ENCODE assay signal across 10 cellular contexts in the genomic region with DNA sequence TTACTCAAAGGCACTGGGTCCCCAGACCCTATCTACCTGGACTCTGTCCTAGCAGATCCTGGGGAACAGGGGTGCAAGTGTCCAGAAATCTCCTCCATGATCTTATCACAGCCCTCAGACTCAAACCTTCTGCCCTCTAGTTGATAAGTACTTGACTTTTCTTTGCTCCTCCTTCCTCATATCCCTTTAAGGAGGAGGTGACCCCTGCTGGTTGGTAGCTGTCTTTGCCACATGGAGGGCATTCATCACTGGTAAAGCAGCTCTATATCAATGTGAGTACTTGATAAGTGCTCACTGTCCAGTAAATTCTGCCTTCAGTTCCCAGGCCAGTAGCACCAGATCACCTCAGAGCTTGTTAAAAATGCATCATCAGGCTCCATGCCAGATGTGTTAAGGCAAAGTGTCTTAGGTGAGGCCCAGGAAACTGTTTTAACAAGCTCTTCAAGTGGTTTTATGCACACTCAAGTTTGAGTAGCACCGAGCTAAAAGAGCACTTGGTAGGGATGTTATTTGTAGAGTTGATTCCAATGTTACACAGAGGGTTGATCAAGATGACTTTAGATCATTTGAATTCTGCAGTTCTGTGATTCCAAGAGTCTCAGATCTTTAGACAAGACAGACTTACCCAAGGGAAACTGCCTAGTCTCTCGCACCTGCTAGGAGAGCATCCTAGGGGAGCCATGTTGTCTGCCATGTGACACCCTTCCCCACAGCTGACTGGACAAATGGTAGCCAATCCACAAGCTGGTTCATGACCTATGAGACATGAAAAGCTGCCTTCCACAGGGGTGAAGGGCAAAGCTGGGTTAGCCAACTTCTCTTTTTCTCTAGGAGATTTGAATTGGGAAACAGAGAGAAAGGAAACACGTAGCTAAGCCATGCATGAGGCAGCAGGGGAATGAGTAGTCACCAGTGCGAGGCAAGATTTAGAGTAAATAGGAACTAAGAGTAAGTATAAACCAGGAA. TPM values are rescaled to one million over a fixed set of nuclear protein-coding genes. Genes with fewer than 3 reads are reported as not detected.
DNase-seq lines count a peak whose midpoint lies in the region; ATAC-seq and TF ChIP-seq lines count a peak whose summit lies in the region.
"Had no signal": no experiment of that assay in that cellular context is flagged by ENCODE, and none has a peak within 500 bp of the region (broad histone marks: within the 10 kb centered on the region; RNA-seq: fewer than 3 reads in every experiment).

No MANE protein-coding gene starts in this region.

- H3K36me3 ChIP-seq in naive thymus-derived CD4-positive, alpha-beta T cell (ENCODE audit: control insufficient read depth in 2 of 3, insufficient read depth in 3 of 3, low read length in 3 of 3) = no peaks in the 10 kb centered on the region
- H3K36me3 ChIP-seq in ovary = no peaks in the 10 kb centered on the region

- no peaks in the 10 kb centered on the region for H3K9me3 ChIP-seq in naive thymus-derived CD4-positive, alpha-beta T cell (ENCODE audit: control insufficient read depth in 2 of 3, low read length in 3 of 3)
- H3K9me3 ChIP-seq in ovary = no peaks in the 10 kb centered on the region

- no peaks in the 10 kb centered on the region for H3K36me3 Mint-ChIP-seq in WTC11
- peaks cover 0 to 6% (median 0%) of the 10 kb centered on the region in 5 donors for H3K36me3 Mint-ChIP-seq in naive thymus-derived CD4-positive, alpha-beta T cell

- no peak overlapping the region for H3K4me3 Mint-ChIP-seq in WTC11
- H3K4me3 Mint-ChIP-seq in naive thymus-derived CD4-positive, alpha-beta T cell = no peak overlapping the region
- H3K4me3 Mint-ChIP-seq: activated naive CD8-positive, alpha-beta T cell had no signal

- no peak for TF ChIP-seq EP300 in ovary (IDR thresholded peaks at IDR 0.05)

- CTCF ChIA-PET in HEK293T (lab: Yijun Ruan, JAX) = interaction anchor here (0.6 to 1.8 kb wide), 9 partner anchors 10 to 165 kb away, joined by 3 to 11 read pairs (median 4); a partner anchor contains a TSS
- CTCF ChIA-PET in WTC11 (lab: Charles Lee) = interaction anchor here (0.7 to 3.5 kb wide), 37 partner anchors 8 to 604 kb away, joined by 3 to 115 read pairs (median 5); a partner anchor contains a TSS
- CTCF ChIA-PET in naive thymus-derived CD4-positive, alpha-beta T cell (lab: Charles Lee) = interaction anchor here (0.7 to 2.2 kb wide), 17 partner anchors 9 to 143 kb away, joined by 3 to 9 read pairs (median 3); a partner anchor contains a TSS

- no peaks in the 10 kb centered on the region for H3K27me3 Mint-ChIP-seq in WTC11 (ENCODE audit: low read depth)
- H3K27me3 Mint-ChIP-seq in naive thymus-derived CD4-positive, alpha-beta T cell = peaks cover 0 to 10% (median 3%) of the 10 kb centered on the region in 5 donors
- H3K27me3 Mint-ChIP-seq: activated naive CD8-positive, alpha-beta T cell had no signal

- 85 to 92% (median 87%) methylated on average over 4 of the region's 4 CpGs for WGBS in ovary, 3 donors

- POLR2A ChIA-PET in HEK293T (lab: Yijun Ruan, JAX) = interaction anchor here (1.3 kb wide), 1 partner anchor 110 kb away, joined by 4 read pairs; a partner anchor contains a TSS
- POLR2A ChIA-PET in WTC11 (lab: Charles Lee) = interaction anchor here (1.0 kb wide), 1 partner anchor 79 kb away, joined by 3 read pairs; no protein-coding TSS in a partner anchor
- POLR2A ChIA-PET in naive thymus-derived CD4-positive, alpha-beta T cell (lab: Charles Lee) = interaction anchor here (1.0 to 1.5 kb wide), 3 partner anchors 7 to 110 kb away, joined by 3 to 5 read pairs (median 3); a partner anchor contains a TSS

- no peak overlapping the region for H3K27ac ChIP-seq in epithelial cell of prostate
- H3K27ac ChIP-seq in naive thymus-derived CD4-positive, alpha-beta T cell (ENCODE audit: low read depth, low read length) = no peak overlapping the region
- no peak overlapping the region for H3K27ac ChIP-seq in ovary

- peaks cover 9% of the 10 kb centered on the region; the same call in 1 of the 2 replicates for H3K4me1 Mint-ChIP-seq in WTC11
- peaks cover 20 to 43% (median 34%) of the 10 kb centered on the region in 7 donors for H3K4me1 Mint-ChIP-seq in naive thymus-derived CD4-positive, alpha-beta T cell

- TF ChIP-seq CTCF in WTC11 (IDR thresholded peaks at IDR 0.05) (no peak; the same call in none of the 2 replicates), ovary (IDR thresholded peaks at IDR 0.05) (no peak)

- ATAC-seq in WTC11 (peak; percentile 93), GM19467 (IDR thresholded peaks at IDR 0.05; ENCODE audit: unreplicated experiment) (no peak)
- ATAC-seq in naive thymus-derived CD4-positive, alpha-beta T cell = peak; percentile 85

- H3K27me3 ChIP-seq in naive thymus-derived CD4-positive, alpha-beta T cell (ENCODE audit: control insufficient read depth in 2 of 2, insufficient read depth in 2 of 2, low read length in 2 of 2) = no peaks in the 10 kb centered on the region
- H3K27me3 ChIP-seq in ovary = no peaks in the 10 kb centered on the region

- H3K4me1 ChIP-seq in naive thymus-derived CD4-positive, alpha-beta T cell (ENCODE audit: control insufficient read depth in 2 of 2, insufficient read depth in 2 of 2, low read length in 2 of 2) = peaks cover 0 to 17% of the 10 kb centered on the region in 2 donors
- H3K4me1 ChIP-seq in ovary (ENCODE audit: insufficient read depth) = no peaks in the 10 kb centered on the region

- TF ChIP-seq POLR2A in ovary (IDR thresholded peaks at IDR 0.05) = no peak

- no peak overlapping the region for H3K27ac Mint-ChIP-seq in WTC11
- peak overlapping the region in 5 of 9 donors; percentile 0 to 68 (median 5) for H3K27ac Mint-ChIP-seq in naive thymus-derived CD4-positive, alpha-beta T cell
- H3K27ac Mint-ChIP-seq: activated naive CD8-positive, alpha-beta T cell had no signal

- no peak overlapping the region for H3K4me3 ChIP-seq in naive thymus-derived CD4-positive, alpha-beta T cell (ENCODE audit: low read length)
- no peak overlapping the region for H3K4me3 ChIP-seq in ovary

- DNase-seq in DMS79 treated with DMSO at 0.1 percent for 48 hours (lab: John Stamatoyannopoulos, UW) (peak; percentile 98), HEK293T (ENCODE audit: extremely low spot score) (peak; percentile 51), NCI-H345 treated with DMSO at 0.1 percent for 48 hours (lab: John Stamatoyannopoulos, UW; ENCODE audit: unreplicated experiment) (peak; percentile 11), WTC11 (ENCODE audit: low spot score) (peak; percentile 47), epithelial cell of prostate (ENCODE audit: low read depth, low spot score) (peak; percentile 12), ovary (no peak)
- peak in 8 of 9 donors; percentile 34 to 68 (median 60) for DNase-seq in naive thymus-derived CD4-positive, alpha-beta T cell

- intact Hi-C loops in naive thymus-derived CD4-positive, alpha-beta T cell (cut with micrococcal nuclease) = loop anchor here (1.0 to 5.0 kb wide), 7 partner anchors 18 to 1835 kb away; a partner anchor contains a TSS
- intact Hi-C loops in ovary (cut with DNase I) = no loop called here

- no peaks in the 10 kb centered on the region for H3K9me3 Mint-ChIP-seq in WTC11
- peaks cover 0 to under 1% (median 0%) of the 10 kb centered on the region in 11 donors for H3K9me3 Mint-ChIP-seq in naive thymus-derived CD4-positive, alpha-beta T cell

TF ChIP-seq in HEK293T, 16 proteins besides CTCF, POLR2A, EP300 and RAD21 (continues in another document):
- TF ChIP-seq CTBP1 (IDR thresholded peaks at IDR 0.05; ENCODE audit: borderline replicate concordance) = no peak
- no peak for TF ChIP-seq FOXM1 (IDR thresholded peaks at IDR 0.05; ENCODE audit: borderline replicate concordance)
- no peak for TF ChIP-seq HDGF (IDR thresholded peaks at IDR 0.05; ENCODE audit: borderline replicate concordance)
- TF ChIP-seq SP1 (IDR thresholded peaks at IDR 0.05) = no peak
- TF ChIP-seq ARNT (IDR thresholded peaks at IDR 0.05) = no peak
- no peak for TF ChIP-seq FOXA1 (IDR thresholded peaks at IDR 0.05)

TF ChIP-seq in WTC11, 78 proteins besides CTCF, POLR2A, EP300 and RAD21 (continues in another document):
- TF ChIP-seq, protein P1, sequence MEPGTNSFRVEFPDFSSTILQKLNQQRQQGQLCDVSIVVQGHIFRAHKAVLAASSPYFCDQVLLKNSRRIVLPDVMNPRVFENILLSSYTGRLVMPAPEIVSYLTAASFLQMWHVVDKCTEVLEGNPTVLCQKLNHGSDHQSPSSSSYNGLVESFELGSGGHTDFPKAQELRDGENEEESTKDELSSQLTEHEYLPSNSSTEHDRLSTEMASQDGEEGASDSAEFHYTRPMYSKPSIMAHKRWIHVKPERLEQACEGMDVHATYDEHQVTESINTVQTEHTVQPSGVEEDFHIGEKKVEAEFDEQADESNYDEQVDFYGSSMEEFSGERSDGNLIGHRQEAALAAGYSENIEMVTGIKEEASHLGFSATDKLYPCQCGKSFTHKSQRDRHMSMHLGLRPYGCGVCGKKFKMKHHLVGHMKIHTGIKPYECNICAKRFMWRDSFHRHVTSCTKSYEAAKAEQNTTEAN (CRISPR knock-in tag; IDR thresholded peaks at IDR 0.05) = no peak
- TF ChIP-seq ZNF317 (CRISPR knock-in tag; IDR thresholded peaks at IDR 0.05; ENCODE audit: borderline replicate concordance, low read depth) = no peak
- TF ChIP-seq, protein P2, sequence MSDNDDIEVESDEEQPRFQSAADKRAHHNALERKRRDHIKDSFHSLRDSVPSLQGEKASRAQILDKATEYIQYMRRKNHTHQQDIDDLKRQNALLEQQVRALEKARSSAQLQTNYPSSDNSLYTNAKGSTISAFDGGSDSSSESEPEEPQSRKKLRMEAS (CRISPR knock-in tag; IDR thresholded peaks at IDR 0.05) = peak; percentile 41; the same call in 1 of the 2 replicates

RNA-seq across cellular contexts. Expression of a gene that starts 18.6 kb away (rescaled TPM):
- total RNA-seq in WTC11 (2021) (0.09 to 0.15 TPM (median 0.09 TPM) in 3 replicates), ovary (under 1 TPM in 1 of 7 donors, not detected in 6; 0.10 TPM)
- total RNA-seq in naive thymus-derived CD4-positive, alpha-beta T cell = 10 to 100 TPM in 1 of 5 experiments, 1 to 10 TPM in 2, under 1 TPM in 2; 0.54 to 19.8 (median 3.7) TPM
- 1 to 10 TPM; 1.8 to 5.4 TPM for polyA plus RNA-seq in naive thymus-derived CD4-positive, alpha-beta T cell
- polyA plus RNA-seq in ovary = under 1 TPM in 1 of 2 donors, not detected in 1; 0.08 TPM

RNA-seq across cellular contexts. Expression of a gene that starts 19.4 kb away (rescaled TPM):
- total RNA-seq in WTC11 (2021) (0.18 TPM in 1 of 3 replicates, not detected in the others), ovary (10 to 100 TPM in 1 of 7 donors, 1 to 10 TPM in 6; 2.6 to 12.4 (median 4.4) TPM)
- total RNA-seq in naive thymus-derived CD4-positive, alpha-beta T cell = 1 to 10 TPM in 2 of 5 experiments, not detected in 3; 3.1 to 3.2 TPM
- polyA plus RNA-seq in naive thymus-derived CD4-positive, alpha-beta T cell = not detected
- polyA plus RNA-seq in ovary = 1 to 10 TPM; 3.9 to 4.1 TPM

RNA-seq across cellular contexts. Expression of a gene that starts 28.2 kb away (rescaled TPM):
- total RNA-seq in WTC11 (2021) (0.27 TPM in 1 of 3 replicates, not detected in the others), ovary (1 to 10 TPM in 1 of 7 donors, under 1 TPM in 1, not detected in 5; 0.31 to 3.8 TPM)
- total RNA-seq in naive thymus-derived CD4-positive, alpha-beta T cell = 1 to 10 TPM in 1 of 5 experiments, not detected in 4; 3.2 TPM
- not detected for polyA plus RNA-seq in naive thymus-derived CD4-positive, alpha-beta T cell
- polyA plus RNA-seq in ovary = under 1 TPM; 0.16 to 0.45 TPM
- polyA plus RNA-seq: urinary bladder had no signal

RNA-seq across cellular contexts. Expression of a gene that starts 45.8 kb away (rescaled TPM):
- total RNA-seq in WTC11 (2021) (not detected in 3 replicates), ovary (not detected)
- total RNA-seq in naive thymus-derived CD4-positive, alpha-beta T cell = 1 to 10 TPM in 1 of 5 experiments, not detected in 4; 3.1 TPM
- polyA plus RNA-seq in naive thymus-derived CD4-positive, alpha-beta T cell = not detected
- polyA plus RNA-seq in ovary = not detected
- total RNA-seq: urinary bladder had no signal

Comparison
In these comparisons a context has a peak if more than half of its experiments do, and no peak if none do; other contexts are left out.
1. DNase-seq: peak in DMS79 treated with DMSO at 0.1 percent for 48 hours (single experiment), HEK293T (single experiment), NCI-H345 treated with DMSO at 0.1 percent for 48 hours (single experiment), WTC11 (single experiment), epithelial cell of prostate (single experiment) and naive thymus-derived CD4-positive, alpha-beta T cell (8 of 9); none in ovary (0 of 5).
2. intact Hi-C loops: an anchor here in naive thymus-derived CD4-positive, alpha-beta T cell (1.0 to 5.0 kb wide); none called in ovary.